Comparison of ENCODE assay signal across 16 cellular contexts in genomic region chr10:97724341-97724941, GRCh38. TPM values are rescaled to one million over a fixed set of nuclear protein-coding genes. Genes with fewer than 3 reads are reported as not detected.
DNase-seq lines count a peak whose midpoint lies in the region; ATAC-seq and TF ChIP-seq lines count a peak whose summit lies in the region.
"Had no signal": no experiment of that assay in that cellular context is flagged by ENCODE, and none has a peak within 500 bp of the region (broad histone marks: within the 10 kb centered on the region; RNA-seq: fewer than 3 reads in every experiment).

No MANE protein-coding gene starts in this region.

- CTCF ChIA-PET in naive thymus-derived CD4-positive, alpha-beta T cell (lab: Charles Lee): interaction anchor here (0.6 to 2.0 kb wide), 6 partner anchors 8 to 260 kb away, joined by 3 to 9 read pairs (median 4); no protein-coding TSS in a partner anchor

- H3K4me3 ChIP-seq in naive thymus-derived CD4-positive, alpha-beta T cell (ENCODE audit: low read length): no peak overlapping the region
- no peak overlapping the region for H3K4me3 ChIP-seq in SJCRH30
- H3K4me3 ChIP-seq in thyroid gland (replicated peaks in 1 of 3): no peak overlapping the region
- H3K4me3 ChIP-seq: BLaER1 treated with 17β-estradiol and CSF1 and Interleukin-3, amounts not matched to agents 10 nM and 100 nM; coronary artery; left ventricle myocardium inferior had no signal

- TF ChIP-seq POLR2A in erythroblast (IDR thresholded peaks at IDR 0.05; ENCODE audit: low read length) (no peak), thyroid gland (IDR thresholded peaks at IDR 0.05) (no peak)

- no peaks in the 10 kb centered on the region for H3K4me1 ChIP-seq in naive thymus-derived CD4-positive, alpha-beta T cell (ENCODE audit: control insufficient read depth in 2 of 2, insufficient read depth in 2 of 2, low read length in 2 of 2)
- H3K4me1 ChIP-seq in SJCRH30 (peaks cover 6% of the 10 kb centered on the region), thyroid gland (peaks cover 0 to 2% of the 10 kb centered on the region in 2 donors)

- H3K27me3 Mint-ChIP-seq in naive thymus-derived CD4-positive, alpha-beta T cell: peaks cover 0 to 11% (median 5%) of the 10 kb centered on the region in 5 donors

- no peaks in the 10 kb centered on the region for H3K36me3 Mint-ChIP-seq in naive thymus-derived CD4-positive, alpha-beta T cell
- H3K36me3 Mint-ChIP-seq: activated naive CD4-positive, alpha-beta T cell treated with anti-CD3 and anti-CD28 coated beads, Interleukin-2, amount 50 U/mL, for 72 hours had no signal

- no peaks in the 10 kb centered on the region for H3K9me3 ChIP-seq in naive thymus-derived CD4-positive, alpha-beta T cell (ENCODE audit: control insufficient read depth in 2 of 3, low read length in 3 of 3)
- no peaks in the 10 kb centered on the region for H3K9me3 ChIP-seq in SJCRH30 (replicated peaks)
- H3K9me3 ChIP-seq in thyroid gland: no peaks in the 10 kb centered on the region
- H3K9me3 ChIP-seq: left ventricle myocardium inferior, neutrophil had no signal

- peaks cover 0 to 2% (median 0%) of the 10 kb centered on the region in 7 donors for H3K4me1 Mint-ChIP-seq in naive thymus-derived CD4-positive, alpha-beta T cell

- intact Hi-C loops in naive thymus-derived CD4-positive, alpha-beta T cell (cut with micrococcal nuclease): no loop called here
- intact Hi-C loops in thyroid gland (cut with DNase I): no loop called here

- 61 to 69% methylated on average over 5 of the region's 5 CpGs for WGBS in thyroid gland, 2 donors

- no peak for TF ChIP-seq CTCF in thyroid gland (IDR thresholded peaks at IDR 0.05)

- ATAC-seq in naive thymus-derived CD4-positive, alpha-beta T cell: peak; percentile 81
- ATAC-seq: activated naive CD4-positive, alpha-beta T cell treated with anti-CD3 and anti-CD28 coated beads, Interleukin-2, amount 50 U/mL, for 72 hours; Panc1 had no signal

- POLR2A ChIA-PET in naive thymus-derived CD4-positive, alpha-beta T cell (lab: Charles Lee): interaction anchor here (1.6 kb wide), 1 partner anchor 12 kb away, joined by 4 read pairs; the partner anchor contains the start of gene ZFYVE27

- no peaks in the 10 kb centered on the region for H3K36me3 ChIP-seq in naive thymus-derived CD4-positive, alpha-beta T cell (ENCODE audit: control insufficient read depth in 2 of 3, insufficient read depth in 3 of 3, low read length in 3 of 3)
- H3K36me3 ChIP-seq in SJCRH30 (no peaks in the 10 kb centered on the region), thyroid gland (no peaks in the 10 kb centered on the region)
- H3K36me3 ChIP-seq: left ventricle myocardium inferior, neutrophil had no signal

- H3K27ac ChIP-seq in naive thymus-derived CD4-positive, alpha-beta T cell (ENCODE audit: low read depth, low read length): no peak overlapping the region
- no peak overlapping the region for H3K27ac ChIP-seq in SJCRH30
- no peak overlapping the region for H3K27ac ChIP-seq in thyroid gland
- H3K27ac ChIP-seq: left ventricle myocardium inferior, neutrophil had no signal

- H3K4me3 Mint-ChIP-seq in naive thymus-derived CD4-positive, alpha-beta T cell: no peak overlapping the region

- DNase-seq in EH (ENCODE audit: low read depth): peak; percentile 69
- peak; percentile 59 to 77 for DNase-seq in NOMO-1 (lab: John Stamatoyannopoulos, UW; ENCODE audit: unreplicated experiment in 2 of 2)
- peak; percentile 26 to 60 for DNase-seq in erythroblast (lab: John Stamatoyannopoulos, UW)
- no peak for DNase-seq in naive thymus-derived CD4-positive, alpha-beta T cell
- no peak for DNase-seq in SJCRH30
- DNase-seq in foreskin melanocyte: no peak
- DNase-seq in thyroid gland: no peak
- DNase-seq in NCI-H526 treated with DMSO at 0.1 percent for 48 hours (lab: John Stamatoyannopoulos, UW): no peak
- DNase-seq: left ventricle myocardium inferior, NCI-H2107 had no signal

- no peaks in the 10 kb centered on the region for H3K27me3 ChIP-seq in naive thymus-derived CD4-positive, alpha-beta T cell (ENCODE audit: control insufficient read depth in 2 of 2, insufficient read depth in 2 of 2, low read length in 2 of 2)
- H3K27me3 ChIP-seq in SJCRH30 (no peaks in the 10 kb centered on the region), thyroid gland (no peaks in the 10 kb centered on the region)
- H3K27me3 ChIP-seq: BLaER1 treated with 17β-estradiol and CSF1 and Interleukin-3, amounts not matched to agents 10 nM and 100 nM; neutrophil had no signal

- H3K9me3 Mint-ChIP-seq in naive thymus-derived CD4-positive, alpha-beta T cell: no peaks in the 10 kb centered on the region
- H3K9me3 Mint-ChIP-seq: activated naive CD4-positive, alpha-beta T cell treated with anti-CD3 and anti-CD28 coated beads, Interleukin-2, amount 50 U/mL, for 72 hours had no signal

- no peak overlapping the region for H3K27ac Mint-ChIP-seq in naive thymus-derived CD4-positive, alpha-beta T cell
- H3K27ac Mint-ChIP-seq: activated naive CD4-positive, alpha-beta T cell treated with anti-CD3 and anti-CD28 coated beads, Interleukin-2, amount 50 U/mL, for 72 hours had no signal

RNA-seq across cellular contexts. Expression of gene MARVELD1, which starts 10.9 kb away (rescaled TPM):
- total RNA-seq in naive thymus-derived CD4-positive, alpha-beta T cell: 1 to 10 TPM in 4 of 5 experiments, under 1 TPM in 1; 0.62 to 5.0 (median 2.3) TPM
- under 1 TPM; 0.07 to 0.09 TPM for polyA plus RNA-seq in naive thymus-derived CD4-positive, alpha-beta T cell
- 29.8 and 30.4 TPM in 2 replicates for total RNA-seq in SJCRH30 (2014; rRNA removed; shearing (Covaris generic))
- 10 to 100 TPM in 2 of 4 donors, 1 to 10 TPM in 2; 6.0 to 46.6 (median 10.5) TPM for total RNA-seq in thyroid gland

RNA-seq across cellular contexts. Expression of gene ZFYVE27, which starts 12.5 kb away (rescaled TPM):
- 10 to 100 TPM; 31.0 to 68.8 (median 61.8) TPM for total RNA-seq in naive thymus-derived CD4-positive, alpha-beta T cell
- 10 to 100 TPM; 32.9 to 41.0 TPM for polyA plus RNA-seq in naive thymus-derived CD4-positive, alpha-beta T cell
- total RNA-seq in SJCRH30 (2014; rRNA removed; shearing (Covaris generic)): 20.7 and 27.1 TPM in 2 replicates
- total RNA-seq in thyroid gland: 10 to 100 TPM; 18.4 to 43.5 (median 24.8) TPM

RNA-seq across cellular contexts. Expression of gene AVPI1, which starts 37.4 kb away (rescaled TPM):
- 10 to 100 TPM in 1 of 5 experiments, 1 to 10 TPM in 3, under 1 TPM in 1; 0.65 to 10.6 (median 2.5) TPM for total RNA-seq in naive thymus-derived CD4-positive, alpha-beta T cell
- 1 to 10 TPM; 1.4 to 1.9 TPM for polyA plus RNA-seq in naive thymus-derived CD4-positive, alpha-beta T cell
- total RNA-seq in SJCRH30 (2014; rRNA removed; shearing (Covaris generic)): 11.2 and 14.4 TPM in 2 replicates
- 10 to 100 TPM in 2 of 4 donors, 1 to 10 TPM in 2; 6.7 to 17.8 (median 11.2) TPM for total RNA-seq in thyroid gland

RNA-seq across cellular contexts. Expression of gene SFRP5, which starts 47.4 kb away (rescaled TPM):
- total RNA-seq in naive thymus-derived CD4-positive, alpha-beta T cell: under 1 TPM in 2 of 5 experiments, not detected in 3; 0.43 to 0.46 TPM
- polyA plus RNA-seq in naive thymus-derived CD4-positive, alpha-beta T cell: 1 to 10 TPM in 1 of 2 donors, not detected in 1; 1.0 TPM
- total RNA-seq in SJCRH30 (2014; rRNA removed; shearing (Covaris generic)): not detected in 2 replicates
- under 1 TPM in 2 of 4 donors, not detected in 2; 0.22 to 0.40 TPM for total RNA-seq in thyroid gland
- total RNA-seq: activated naive CD4-positive, alpha-beta T cell treated with anti-CD3 and anti-CD28 coated beads, Interleukin-2, amount 50 U/mL, for 72 hours; G401 had no signal

Comparison
In these comparisons a context has a peak if more than half of its experiments do, and no peak if none do; other contexts are left out.
1. DNase-seq: peak in EH (single experiment), NOMO-1 (2 of 2) and erythroblast (2 of 2); none in naive thymus-derived CD4-positive, alpha-beta T cell (0 of 9), SJCRH30 (0 of 2), foreskin melanocyte (single experiment), thyroid gland (0 of 2) and NCI-H526 treated with DMSO at 0.1 percent for 48 hours (single experiment).